8 cellular contexts compared by ENCODE assay signal in the genomic region with DNA sequence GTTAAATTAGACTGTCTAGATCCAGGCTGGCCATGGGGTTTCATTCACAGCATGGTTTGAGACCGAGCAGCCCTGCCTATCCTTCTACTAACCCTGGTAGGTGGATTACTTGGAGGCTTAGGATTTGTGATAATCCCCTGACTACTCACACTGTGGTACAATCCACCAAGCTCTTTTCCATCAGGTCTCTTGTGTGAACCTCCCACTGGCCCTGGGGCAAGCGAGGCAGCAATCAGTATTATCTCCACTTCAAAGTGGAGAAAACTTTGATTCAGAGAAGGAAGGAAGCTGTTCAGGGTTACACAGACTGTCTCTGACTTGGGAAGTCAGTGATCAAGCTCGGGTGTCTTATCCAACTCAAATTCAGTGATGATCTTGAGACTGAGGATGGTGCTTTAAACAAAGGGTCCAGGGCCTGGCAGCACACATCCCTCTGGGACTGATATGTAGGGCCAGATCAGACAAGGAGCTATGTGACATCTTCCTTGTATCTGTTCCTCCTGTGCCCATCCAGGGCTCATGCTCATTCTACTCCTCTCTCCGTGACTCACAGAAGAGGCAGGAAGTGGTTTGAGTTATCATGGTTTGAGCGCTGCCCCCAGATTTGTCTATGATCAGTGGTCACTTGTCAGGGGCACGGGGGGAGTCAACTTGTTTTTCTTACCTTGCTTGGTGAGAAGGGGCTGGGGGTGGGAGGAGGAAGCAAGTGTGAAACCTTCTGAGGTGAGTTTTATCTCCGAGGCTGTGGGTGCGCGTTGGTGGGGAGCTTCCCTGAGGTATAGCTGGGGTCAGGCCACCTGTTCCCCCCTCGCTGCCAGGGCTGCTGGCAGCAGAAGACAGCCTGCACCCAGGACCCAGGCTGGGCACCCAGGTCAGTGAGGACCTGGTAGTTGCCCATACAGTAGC. TPM values are rescaled to one million over a fixed set of nuclear protein-coding genes. Genes with fewer than 3 reads are reported as not detected.
A peak's percentile ranks its signal among the peaks of the same experiment; 100 is the strongest.
DNase-seq lines count a peak whose midpoint lies in the region; ATAC-seq and TF ChIP-seq lines count a peak whose summit lies in the region.

No MANE protein-coding gene starts in this region.

- WGBS in upper lobe of left lung, 2 donors = 69 to 85% methylated on average over 9 to 10 of the region's 10 CpGs

- ATAC-seq in GM18861 (IDR thresholded peaks at IDR 0.05; ENCODE audit: unreplicated experiment) (peak; percentile 41), HG03045 (IDR thresholded peaks at IDR 0.05; ENCODE audit: unreplicated experiment) (peak; percentile 45), upper lobe of left lung (ENCODE audit: low FRiP score in 2 of 2) (no peak)

- DNase-seq in T-helper 22 cell (ENCODE audit: low read depth) (peak; percentile 60), amniotic epithelial cell (ENCODE audit: low read depth) (peak; percentile 80), upper lobe of left lung (no peak), SW 1271 (lab: John Stamatoyannopoulos, UW) (no peak), COLO829 (ENCODE audit: low spot score) (no peak)
- peak; percentile 80 for DNase-seq in stimulated activated CD4-positive, alpha-beta T cell treated with anti-CD3 and anti-CD28 coated beads, Interleukin-1b, Interleukin-23, amount 100 ng/mL, for 48 hours

- no peak overlapping the region for H3K4me3 ChIP-seq in upper lobe of left lung

- no peak for TF ChIP-seq POLR2A in upper lobe of left lung (IDR thresholded peaks at IDR 0.05)

- H3K27ac ChIP-seq in upper lobe of left lung = peak overlapping the region in 1 of 4 donors; percentile 53

- TF ChIP-seq EP300 in upper lobe of left lung (IDR thresholded peaks at IDR 0.05) = no peak

- no peak for TF ChIP-seq CTCF in upper lobe of left lung (IDR thresholded peaks at IDR 0.05)

- H3K27me3 ChIP-seq in upper lobe of left lung = no peaks in the 10 kb centered on the region

- peaks cover 3 to 35% (median 23%) of the 10 kb centered on the region in 4 donors for H3K4me1 ChIP-seq in upper lobe of left lung

- H3K36me3 ChIP-seq in upper lobe of left lung = peaks cover 0 to 21% (median 13%) of the 10 kb centered on the region in 4 donors

- no peaks in the 10 kb centered on the region for H3K9me3 ChIP-seq in upper lobe of left lung

RNA-seq across cellular contexts. Expression of gene RGS3, which starts 48.6 kb away (rescaled TPM):
- total RNA-seq in upper lobe of left lung = 10 to 100 TPM; 60.3 to 93.2 (median 72.6) TPM

Comparison
In these comparisons a context has a peak if more than half of its experiments do, and no peak if none do; other contexts are left out.
1. ATAC-seq: peak in GM18861 (single experiment) and HG03045 (single experiment); none in upper lobe of left lung (0 of 2).
2. DNase-seq: peak in T-helper 22 cell (single experiment), amniotic epithelial cell (single experiment) and stimulated activated CD4-positive, alpha-beta T cell treated with anti-CD3 and anti-CD28 coated beads, Interleukin-1b, Interleukin-23, amount 100 ng/mL, for 48 hours (single experiment); none in upper lobe of left lung (0 of 2), SW 1271 (0 of 2) and COLO829 (single experiment).